Comparison of ENCODE assay signal across 20 cellular contexts in the genomic region with DNA sequence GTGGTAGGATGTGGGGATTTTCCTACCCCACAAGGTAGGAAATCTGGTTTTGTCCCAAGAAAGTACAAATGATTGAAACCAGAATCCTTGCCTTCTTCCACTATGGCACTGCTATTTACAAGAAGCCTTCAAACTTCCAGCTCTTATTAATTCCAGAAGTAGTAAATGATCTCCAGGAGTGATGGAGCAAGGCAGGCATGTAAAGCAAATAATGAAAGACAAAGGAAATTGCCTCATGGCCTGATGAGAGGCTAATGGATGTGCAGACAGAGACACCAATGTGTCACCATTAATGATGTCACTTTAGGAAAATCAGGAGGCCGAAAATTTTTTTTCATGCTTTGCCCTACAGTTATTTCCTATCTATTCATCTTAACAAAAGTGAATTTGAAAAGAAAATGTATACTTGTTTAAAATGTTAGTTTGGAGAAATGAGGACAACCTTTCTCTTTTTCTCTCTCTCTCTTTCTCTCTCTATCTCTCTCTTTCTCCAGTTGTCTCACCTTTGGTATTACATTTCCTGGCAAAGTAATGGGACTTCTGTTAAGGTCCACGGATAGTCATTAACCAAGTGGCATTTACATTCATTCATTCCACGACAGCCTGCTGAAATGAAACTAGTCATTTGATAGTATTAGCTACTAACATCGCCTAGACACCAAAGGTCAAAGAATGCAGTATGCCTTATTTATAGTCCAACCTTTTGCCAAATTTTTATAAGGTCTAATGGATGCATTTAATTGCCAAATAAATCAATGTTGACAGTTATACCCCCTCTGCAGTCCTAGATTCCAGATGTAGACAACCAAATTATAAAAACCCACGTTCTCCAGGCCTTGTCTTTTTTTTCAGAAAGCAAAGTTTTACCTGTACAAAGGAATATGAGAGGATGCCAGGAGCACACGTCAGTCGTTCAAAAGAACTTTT. TPM values are rescaled to one million over a fixed set of nuclear protein-coding genes. Genes with fewer than 3 reads are reported as not detected.
DNase-seq lines count a peak whose midpoint lies in the region; ATAC-seq, FAIRE-seq and TF ChIP-seq lines count a peak whose summit lies in the region.
"Had no signal": no experiment of that assay in that cellular context is flagged by ENCODE, and none has a peak within 500 bp of the region (broad histone marks: within the 10 kb centered on the region; RNA-seq: fewer than 3 reads in every experiment).

No MANE protein-coding gene starts in this region.

- no peak for TF ChIP-seq POLR2A in heart left ventricle (IDR thresholded peaks at IDR 0.05)

- intact Hi-C loops in kidney (cut with DNase I), result no loop called here
- intact Hi-C loops in heart left ventricle (cut with DNase I), result no loop called here

- H3K4me3 ChIP-seq in kidney (ENCODE audit: low read length in 2 of 2), result peak overlapping the region; percentile 21 to 40
- H3K4me3 ChIP-seq in heart left ventricle, result no peak overlapping the region
- H3K4me3 ChIP-seq: dorsolateral prefrontal cortex, heart right ventricle had no signal

- peaks cover 0 to 20% (median 2%) of the 10 kb centered on the region in 9 donors for H3K27me3 ChIP-seq in heart left ventricle

- peak; percentile 51 for ATAC-seq in SK-N-SH treated with all-trans-retinoic acid at 6 μM for 48 hours
- no peak for ATAC-seq in heart left ventricle
- ATAC-seq: activated naive CD8-positive, alpha-beta T cell treated with anti-CD3 and anti-CD28 coated beads, Interleukin-2, amount 50 U/mL, for 24 hours; esophagus mucosa; heart right ventricle; PC-3 had no signal

- H3K36me3 ChIP-seq in kidney (ENCODE audit: control insufficient read depth in 1 of 2, insufficient read depth in 2 of 2, low read length in 2 of 2) (no peaks in the 10 kb centered on the region), heart left ventricle (no peaks in the 10 kb centered on the region)
- H3K36me3 ChIP-seq: heart right ventricle had no signal

- peak; percentile 71 for DNase-seq in ACHN
- DNase-seq in kidney, result no peak
- no peak for DNase-seq in HTR-8/SVneo (ENCODE audit: insufficient read length, low spot score)
- no peak for DNase-seq in heart left ventricle
- DNase-seq in DMS 273 treated with DMSO at 0.1 percent for 48 hours (lab: John Stamatoyannopoulos, UW), result no peak
- no peak for DNase-seq in NCI-H2029 treated with DMSO at 0.1 percent for 48 hours (lab: John Stamatoyannopoulos, UW)
- DNase-seq: activated naive CD8-positive, alpha-beta T cell treated with anti-CD3 and anti-CD28 coated beads, Interleukin-2, amount 50 U/mL, for 24 hours; Caco-2; dorsolateral prefrontal cortex; heart right ventricle; naive B cell; NCI-H1930; NCI-H524; PC-3 had no signal

- H3K27ac ChIP-seq in kidney (ENCODE audit: low read depth in 2 of 2, low read length in 2 of 2), result peak overlapping the region; percentile 24 to 51
- no peak overlapping the region for H3K27ac ChIP-seq in heart left ventricle
- H3K27ac ChIP-seq: dorsolateral prefrontal cortex, heart right ventricle, parathyroid adenoma had no signal

- WGBS in heart left ventricle, 4 donors, result 82 to 87% (median 84%) methylated on average over 7 of the region's 7 CpGs

- FAIRE-seq in G401.6 (lab: Jason Lieb, UNC), result peak; percentile 97
- no peak for FAIRE-seq in kidney (lab: Jason Lieb, UNC)
- no peak for FAIRE-seq in HTR-8/SVneo (lab: Jason Lieb, UNC)

- TF ChIP-seq CTCF in kidney (IDR thresholded peaks at IDR 0.05; ENCODE audit: borderline replicate concordance, extremely low read depth, insufficient read depth), result no peak
- TF ChIP-seq CTCF in heart left ventricle (IDR thresholded peaks at IDR 0.05), result no peak

- peaks cover 18 to 35% of the 10 kb centered on the region in 2 donors for H3K4me1 ChIP-seq in kidney (ENCODE audit: control insufficient read depth in 1 of 2, insufficient read depth in 1 of 2, low read depth in 1 of 2, low read length in 2 of 2)
- peaks cover 0 to 12% (median 4%) of the 10 kb centered on the region in 12 donors for H3K4me1 ChIP-seq in heart left ventricle

- no peaks in the 10 kb centered on the region for H3K9me3 ChIP-seq in kidney (ENCODE audit: control insufficient read depth in 1 of 2, low read length in 2 of 2)
- H3K9me3 ChIP-seq in heart left ventricle, result no peaks in the 10 kb centered on the region
- H3K9me3 ChIP-seq: Caco-2, heart right ventricle had no signal

- in situ Hi-C loops in ACHN (cut with HindIII; ENCODE audit: low pct_ligation_motif_present, low pct_unique_long_range_greater_than_20kb, low sequenced_read_pairs), result no loop called here

- H3K9ac ChIP-seq in kidney (ENCODE audit: low read length in 2 of 2), result no peak overlapping the region
- H3K9ac ChIP-seq: parathyroid adenoma had no signal

TF ChIP-seq in SK-N-SH treated with all-trans-retinoic acid at 6 μM for 48 hours, 23 proteins besides CTCF, POLR2A, EP300 and RAD21:
- no peak for TF ChIP-seq ARNTL (CRISPR knock-in tag; IDR thresholded peaks at IDR 0.05; ENCODE audit: borderline replicate concordance, low read depth)
- no peak for TF ChIP-seq ZFP3 (CRISPR knock-in tag; IDR thresholded peaks at IDR 0.05)
- peak; percentile 39; the same call in 1 of the 2 replicates for TF ChIP-seq ZNF70 (CRISPR knock-in tag; IDR thresholded peaks at IDR 0.05)
- TF ChIP-seq, protein P1, sequence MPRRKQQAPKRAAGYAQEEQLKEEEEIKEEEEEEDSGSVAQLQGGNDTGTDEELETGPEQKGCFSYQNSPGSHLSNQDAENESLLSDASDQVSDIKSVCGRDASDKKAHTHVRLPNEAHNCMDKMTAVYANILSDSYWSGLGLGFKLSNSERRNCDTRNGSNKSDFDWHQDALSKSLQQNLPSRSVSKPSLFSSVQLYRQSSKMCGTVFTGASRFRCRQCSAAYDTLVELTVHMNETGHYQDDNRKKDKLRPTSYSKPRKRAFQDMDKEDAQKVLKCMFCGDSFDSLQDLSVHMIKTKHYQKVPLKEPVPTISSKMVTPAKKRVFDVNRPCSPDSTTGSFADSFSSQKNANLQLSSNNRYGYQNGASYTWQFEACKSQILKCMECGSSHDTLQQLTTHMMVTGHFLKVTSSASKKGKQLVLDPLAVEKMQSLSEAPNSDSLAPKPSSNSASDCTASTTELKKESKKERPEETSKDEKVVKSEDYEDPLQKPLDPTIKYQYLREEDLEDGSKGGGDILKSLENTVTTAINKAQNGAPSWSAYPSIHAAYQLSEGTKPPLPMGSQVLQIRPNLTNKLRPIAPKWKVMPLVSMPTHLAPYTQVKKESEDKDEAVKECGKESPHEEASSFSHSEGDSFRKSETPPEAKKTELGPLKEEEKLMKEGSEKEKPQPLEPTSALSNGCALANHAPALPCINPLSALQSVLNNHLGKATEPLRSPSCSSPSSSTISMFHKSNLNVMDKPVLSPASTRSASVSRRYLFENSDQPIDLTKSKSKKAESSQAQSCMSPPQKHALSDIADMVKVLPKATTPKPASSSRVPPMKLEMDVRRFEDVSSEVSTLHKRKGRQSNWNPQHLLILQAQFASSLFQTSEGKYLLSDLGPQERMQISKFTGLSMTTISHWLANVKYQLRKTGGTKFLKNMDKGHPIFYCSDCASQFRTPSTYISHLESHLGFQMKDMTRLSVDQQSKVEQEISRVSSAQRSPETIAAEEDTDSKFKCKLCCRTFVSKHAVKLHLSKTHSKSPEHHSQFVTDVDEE (CRISPR knock-in tag; IDR thresholded peaks at IDR 0.05), result no peak
- peak; percentile 75 for TF ChIP-seq ISL1 (CRISPR knock-in tag; IDR thresholded peaks at IDR 0.05)
- no peak for TF ChIP-seq ESRRG (CRISPR knock-in tag; IDR thresholded peaks at IDR 0.05)
- no peak for TF ChIP-seq ZNF565 (CRISPR knock-in tag; conservative IDR thresholded peaks at IDR 0.05; ENCODE audit: low read depth)
- TF ChIP-seq, protein P2, sequence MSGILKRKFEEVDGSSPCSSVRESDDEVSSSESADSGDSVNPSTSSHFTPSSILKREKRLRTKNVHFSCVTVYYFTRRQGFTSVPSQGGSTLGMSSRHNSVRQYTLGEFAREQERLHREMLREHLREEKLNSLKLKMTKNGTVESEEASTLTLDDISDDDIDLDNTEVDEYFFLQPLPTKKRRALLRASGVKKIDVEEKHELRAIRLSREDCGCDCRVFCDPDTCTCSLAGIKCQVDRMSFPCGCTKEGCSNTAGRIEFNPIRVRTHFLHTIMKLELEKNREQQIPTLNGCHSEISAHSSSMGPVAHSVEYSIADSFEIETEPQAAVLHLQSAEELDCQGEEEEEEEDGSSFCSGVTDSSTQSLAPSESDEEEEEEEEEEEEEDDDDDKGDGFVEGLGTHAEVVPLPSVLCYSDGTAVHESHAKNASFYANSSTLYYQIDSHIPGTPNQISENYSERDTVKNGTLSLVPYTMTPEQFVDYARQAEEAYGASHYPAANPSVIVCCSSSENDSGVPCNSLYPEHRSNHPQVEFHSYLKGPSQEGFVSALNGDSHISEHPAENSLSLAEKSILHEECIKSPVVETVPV (CRISPR knock-in tag; IDR thresholded peaks at IDR 0.05), result no peak
- no peak for TF ChIP-seq PPARA (CRISPR knock-in tag; IDR thresholded peaks at IDR 0.05; ENCODE audit: borderline replicate concordance)
- no peak for TF ChIP-seq TCF4 (CRISPR knock-in tag; IDR thresholded peaks at IDR 0.05; ENCODE audit: borderline replicate concordance)
- no peak for TF ChIP-seq RARB (CRISPR knock-in tag; IDR thresholded peaks at IDR 0.05)
- TF ChIP-seq ZFP30 (CRISPR knock-in tag; IDR thresholded peaks at IDR 0.05), result no peak
- TF ChIP-seq SNAI2 (CRISPR knock-in tag; IDR thresholded peaks at IDR 0.05), result no peak
- TF ChIP-seq, protein P3, sequence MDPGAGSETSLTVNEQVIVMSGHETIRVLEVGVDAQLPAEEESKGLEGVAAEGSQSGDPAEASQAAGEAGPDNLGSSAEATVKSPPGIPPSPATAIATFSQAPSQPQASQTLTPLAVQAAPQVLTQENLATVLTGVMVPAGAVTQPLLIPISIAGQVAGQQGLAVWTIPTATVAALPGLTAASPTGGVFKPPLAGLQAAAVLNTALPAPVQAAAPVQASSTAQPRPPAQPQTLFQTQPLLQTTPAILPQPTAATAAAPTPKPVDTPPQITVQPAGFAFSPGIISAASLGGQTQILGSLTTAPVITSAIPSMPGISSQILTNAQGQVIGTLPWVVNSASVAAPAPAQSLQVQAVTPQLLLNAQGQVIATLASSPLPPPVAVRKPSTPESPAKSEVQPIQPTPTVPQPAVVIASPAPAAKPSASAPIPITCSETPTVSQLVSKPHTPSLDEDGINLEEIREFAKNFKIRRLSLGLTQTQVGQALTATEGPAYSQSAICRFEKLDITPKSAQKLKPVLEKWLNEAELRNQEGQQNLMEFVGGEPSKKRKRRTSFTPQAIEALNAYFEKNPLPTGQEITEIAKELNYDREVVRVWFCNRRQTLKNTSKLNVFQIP (CRISPR knock-in tag; IDR thresholded peaks at IDR 0.05; ENCODE audit: borderline replicate concordance, low read depth), result no peak

RNA-seq across cellular contexts. Expression of gene EVA1A, which starts 5.0 kb away (rescaled TPM):
- total RNA-seq in kidney, result 28.1 TPM
- polyA plus RNA-seq in kidney (ENCODE audit: insufficient read depth, low read depth, low replicate concordance), result 32.4 TPM
- total RNA-seq in heart left ventricle, result 1 to 10 TPM in 5 of 9 donors, under 1 TPM in 3, not detected in 1; 0.42 to 5.0 (median 1.4) TPM
- polyA plus RNA-seq in heart left ventricle, result 1 to 10 TPM in 1 of 2 donors, under 1 TPM in 1; 0.19 to 1.4 TPM
- total RNA-seq: activated T-helper 2 cell treated with anti-CD3 and anti-CD28 coated beads, Interferon-gamma antibody, Interleukin-2, Interleukin-4, amounts not matched to agents 10 μg/mL and 5 μg/mL and 100 μg/mL, durations not matched to agents 14 hours and 24 hours and 36 hours; T-helper 2 cell treated with Interferon-gamma antibody and Interleukin-4, amounts not matched to agents 100 ng/mL and 5 ng/mL, for 36 hours had no signal

Comparison
In these comparisons a context has a peak if more than half of its experiments do, and no peak if none do; other contexts are left out.
1. H3K27ac ChIP-seq: peak in kidney (2 of 2); none in heart left ventricle (0 of 12).
2. H3K4me3 ChIP-seq: peak in kidney (2 of 2); none in heart left ventricle (0 of 12).